In genomic region chr9:41229408-41230401, GRCh38 we compare ENCODE assay signal across 10 cellular contexts. TPM values are rescaled to one million over a fixed set of nuclear protein-coding genes. Genes with fewer than 3 reads are reported as not detected.
DNase-seq lines count a peak whose midpoint lies in the region; ATAC-seq and TF ChIP-seq lines count a peak whose summit lies in the region.
"Had no signal": no experiment of that assay in that cellular context is flagged by ENCODE, and none has a peak within 500 bp of the region (broad histone marks: within the 10 kb centered on the region; RNA-seq: fewer than 3 reads in every experiment).

No MANE protein-coding gene starts in this region.

- peak; percentile 59 for ATAC-seq in activated CD8-positive, alpha-beta memory T cell treated with anti-CD3 and anti-CD28 coated beads, Interleukin-2, amount 10 ng/mL, durations not matched to agents 7 days and 5 days
- peak; percentile 56 for ATAC-seq in left colon
- ATAC-seq in HG02571 (IDR thresholded peaks at IDR 0.05; ENCODE audit: unreplicated experiment), result no peak
- ATAC-seq: CD8-positive, alpha-beta T cell had no signal

- H3K36me3 Mint-ChIP-seq in MCF 10A (ENCODE audit: insufficient read depth, unreplicated experiment), result no peaks in the 10 kb centered on the region
- no peaks in the 10 kb centered on the region for H3K36me3 Mint-ChIP-seq in activated CD8-positive, alpha-beta memory T cell treated with anti-CD3 and anti-CD28 coated beads, Interleukin-2, amount 10 ng/mL, durations not matched to agents 7 days and 5 days
- H3K36me3 Mint-ChIP-seq: CD8-positive, alpha-beta T cell had no signal

- intact Hi-C loops in MCF 10A (cut with micrococcal nuclease), result no loop called here
- intact Hi-C loops in breast epithelium (cut with DNase I; ENCODE audit: low total_unique reads), result no loop called here
- intact Hi-C loops in left colon (cut with DNase I, micrococcal nuclease), result no loop called here
- intact Hi-C loops in vagina (cut with DNase I), result no loop called here

- CTCF ChIA-PET in MCF 10A (lab: Yijun Ruan, JAX), result no interaction called here
- CTCF ChIA-PET in activated CD8-positive, alpha-beta memory T cell treated with anti-CD3 and anti-CD28 coated beads, Interleukin-2, amount 10 ng/mL, durations not matched to agents 7 days and 5 days (lab: Charles Lee), result no interaction called here

- peaks cover 2 to 6% of the 10 kb centered on the region in 2 donors for H3K9me3 ChIP-seq in breast epithelium
- H3K9me3 ChIP-seq in vagina, result no peaks in the 10 kb centered on the region

- no peak overlapping the region for H3K27ac Mint-ChIP-seq in MCF 10A (ENCODE audit: low read depth, unreplicated experiment)
- no peak overlapping the region for H3K27ac Mint-ChIP-seq in activated CD8-positive, alpha-beta memory T cell treated with anti-CD3 and anti-CD28 coated beads, Interleukin-2, amount 10 ng/mL, durations not matched to agents 7 days and 5 days
- H3K27ac Mint-ChIP-seq: CD8-positive, alpha-beta T cell had no signal

- H3K4me1 ChIP-seq in breast epithelium (no peaks in the 10 kb centered on the region), vagina (no peaks in the 10 kb centered on the region)

- H3K27me3 ChIP-seq in breast epithelium, result no peaks in the 10 kb centered on the region
- no peaks in the 10 kb centered on the region for H3K27me3 ChIP-seq in vagina

- H3K27me3 Mint-ChIP-seq in MCF 10A (ENCODE audit: insufficient read depth, unreplicated experiment), result no peaks in the 10 kb centered on the region
- no peaks in the 10 kb centered on the region for H3K27me3 Mint-ChIP-seq in activated CD8-positive, alpha-beta memory T cell treated with anti-CD3 and anti-CD28 coated beads, Interleukin-2, amount 10 ng/mL, durations not matched to agents 7 days and 5 days

- TF ChIP-seq POLR2A in breast epithelium (IDR thresholded peaks at IDR 0.05) (no peak), vagina (IDR thresholded peaks at IDR 0.05) (no peak)

- no peak overlapping the region for H3K4me3 Mint-ChIP-seq in MCF 10A (ENCODE audit: unreplicated experiment)
- H3K4me3 Mint-ChIP-seq in activated CD8-positive, alpha-beta memory T cell treated with anti-CD3 and anti-CD28 coated beads, Interleukin-2, amount 10 ng/mL, durations not matched to agents 7 days and 5 days, result no peak overlapping the region
- H3K4me3 Mint-ChIP-seq: CD8-positive, alpha-beta T cell; neural crest cell had no signal

- no TSS peak for BruUV-seq in MCF 10A (replicated peaks; lab: Mats Ljungman, UMichigan)

- POLR2A ChIA-PET in MCF 10A (lab: Yijun Ruan, JAX), result no interaction called here

- TF ChIP-seq CTCF in MCF 10A (IDR thresholded peaks at IDR 0.05; ENCODE audit: unreplicated experiment), result no peak
- TF ChIP-seq CTCF in breast epithelium (IDR thresholded peaks at IDR 0.05), result no peak
- TF ChIP-seq CTCF in vagina (IDR thresholded peaks at IDR 0.05), result no peak

- DNase-seq in MCF 10A (ENCODE audit: unreplicated experiment) (peak; percentile 0), breast epithelium (ENCODE audit: low spot score in 2 of 2) (no peak), left colon (peak; percentile 12 to 28), vagina (ENCODE audit: extremely low spot score in 2 of 2) (peak; percentile 97 to 100), inferior parietal cortex (ENCODE audit: extremely low spot score) (no peak)
- DNase-seq in activated CD8-positive, alpha-beta memory T cell treated with anti-CD3 and anti-CD28 coated beads, Interleukin-2, amount 10 ng/mL, durations not matched to agents 7 days and 5 days, result peak; percentile 41
- no peak for DNase-seq in NK-92 treated with Interleukin-12 subunit alpha and Interleukin-12 subunit beta, amount 100 ng/mL, for 24 hours (lab: John Stamatoyannopoulos, UW)

- H3K36me3 ChIP-seq in breast epithelium (no peaks in the 10 kb centered on the region), vagina (no peaks in the 10 kb centered on the region)

- H3K4me1 Mint-ChIP-seq in MCF 10A (ENCODE audit: insufficient read depth, unreplicated experiment), result no peaks in the 10 kb centered on the region
- peaks cover 3% of the 10 kb centered on the region for H3K4me1 Mint-ChIP-seq in activated CD8-positive, alpha-beta memory T cell treated with anti-CD3 and anti-CD28 coated beads, Interleukin-2, amount 10 ng/mL, durations not matched to agents 7 days and 5 days
- H3K4me1 Mint-ChIP-seq: neural crest cell had no signal

- H3K9me3 Mint-ChIP-seq in MCF 10A (ENCODE audit: unreplicated experiment), result no peaks in the 10 kb centered on the region
- no peaks in the 10 kb centered on the region for H3K9me3 Mint-ChIP-seq in activated CD8-positive, alpha-beta memory T cell treated with anti-CD3 and anti-CD28 coated beads, Interleukin-2, amount 10 ng/mL, durations not matched to agents 7 days and 5 days (ENCODE audit: low read depth)
- H3K9me3 Mint-ChIP-seq: CD8-positive, alpha-beta T cell had no signal

- H3K4me3 ChIP-seq in breast epithelium, result no peak overlapping the region
- H3K4me3 ChIP-seq in vagina, result peak overlapping the region in 1 of 2 donors; percentile 0

- H3K27ac ChIP-seq in breast epithelium (no peak overlapping the region), vagina (no peak overlapping the region)

RNA-seq across cellular contexts. Expression of gene ZNG1F, which starts 40.6 kb away (rescaled TPM):
- total RNA-seq in MCF 10A (2022) (17.4 and 30.5 TPM in 2 replicates), breast epithelium (10 to 100 TPM in 2 of 3 donors, 1 to 10 TPM in 1; 6.4 to 31.2 (median 22.9) TPM), left colon (10 to 100 TPM in 1 of 2 donors, 1 to 10 TPM in 1; 7.9 to 11.3 TPM), vagina (14.5 TPM)
- total RNA-seq in activated CD8-positive, alpha-beta memory T cell treated with anti-CD3 and anti-CD28 coated beads, Interleukin-2, amount 10 ng/mL, durations not matched to agents 7 days and 5 days, result 10 to 100 TPM; 14.1 to 14.3 TPM

Comparison
In these comparisons a context has a peak if more than half of its experiments do, and no peak if none do; other contexts are left out.
1. DNase-seq: peak in MCF 10A (single experiment), activated CD8-positive, alpha-beta memory T cell treated with anti-CD3 and anti-CD28 coated beads, Interleukin-2, amount 10 ng/mL, durations not matched to agents 7 days and 5 days (single experiment), left colon (2 of 2) and vagina (2 of 2); none in breast epithelium (0 of 2), NK-92 treated with Interleukin-12 subunit alpha and Interleukin-12 subunit beta, amount 100 ng/mL, for 24 hours (single experiment) and inferior parietal cortex (single experiment).